ENCODE assay signal across 30 cellular contexts in the genomic region with DNA sequence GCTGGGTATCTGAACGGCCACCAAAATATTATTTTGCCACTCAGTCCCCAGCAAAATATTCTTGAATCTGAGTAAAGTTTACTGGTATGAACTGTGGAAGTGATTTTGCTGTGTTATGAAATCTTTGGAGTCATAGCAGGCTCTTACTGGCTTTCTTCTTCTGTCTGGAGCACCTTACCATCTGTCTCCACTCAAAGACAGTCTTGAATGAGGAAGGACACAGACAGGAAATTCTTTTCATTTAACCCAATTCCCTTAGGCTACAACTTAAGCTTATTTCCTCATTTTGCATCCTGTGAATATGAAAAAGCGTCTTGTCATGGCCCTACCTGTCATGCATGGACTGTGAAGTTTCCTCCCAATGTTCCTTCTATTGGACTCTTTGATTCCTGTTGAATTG. TPM values are rescaled to one million over a fixed set of nuclear protein-coding genes. Genes with fewer than 3 reads are reported as not detected.
DNase-seq lines count a peak whose midpoint lies in the region; ATAC-seq and TF ChIP-seq lines count a peak whose summit lies in the region.
"Had no signal": no experiment of that assay in that cellular context is flagged by ENCODE, and none has a peak within 500 bp of the region (broad histone marks: within the 10 kb centered on the region; RNA-seq: fewer than 3 reads in every experiment).

No MANE protein-coding gene starts in this region.

- ATAC-seq in naive B cell (ENCODE audit: low read depth in 2 of 2) (peak; percentile 58 to 59), GM19397 (IDR thresholded peaks at IDR 0.05; ENCODE audit: unreplicated experiment) (no peak), HG02870 (IDR thresholded peaks at IDR 0.05; ENCODE audit: unreplicated experiment) (no peak)
- ATAC-seq: esophagus mucosa; left lung; naive thymus-derived CD8-positive, alpha-beta T cell; stimulated activated naive CD8-positive, alpha-beta T cell treated with anti-CD3 and anti-CD28 coated beads, Interleukin-15, Interleukin-2, amounts not matched to agents 100 U/mL and 50 U/mL, for 24 hours had no signal

- H3K27me3 ChIP-seq in DOHH2 (ENCODE audit: control insufficient read depth, low read length) = no peaks in the 10 kb centered on the region
- H3K27me3 ChIP-seq in Karpas-422 (ENCODE audit: low read length) = no peaks in the 10 kb centered on the region
- H3K27me3 ChIP-seq: left lung, Peyer's patch had no signal

- H3K27me3 Mint-ChIP-seq in chondrocyte (ENCODE audit: low read depth) (no peaks in the 10 kb centered on the region), naive B cell (no peaks in the 10 kb centered on the region)

- DNase-seq in Karpas-422 = peak; percentile 65
- DNase-seq in chondrocyte (ENCODE audit: low spot score) = no peak
- DNase-seq in naive B cell = no peak
- DNase-seq in NCI-H524 (lab: John Stamatoyannopoulos, UW) = no peak
- DNase-seq in activated CD4-positive, CD25-positive, alpha-beta regulatory T cell treated with anti-CD3 and anti-CD28 coated beads, Interleukin-2, amount 50 U/mL, for 72 hours = no peak
- DNase-seq: activated CD4-positive, alpha-beta memory T cell treated with anti-CD3 and anti-CD28 coated beads for 36 hours; activated CD4-positive, CD25-positive, alpha-beta regulatory T cell; activated CD8-positive, alpha-beta memory T cell treated with anti-CD3 and anti-CD28 coated beads, Interleukin-2, amount 50 U/mL, for 4 hours; activated naive CD4-positive, alpha-beta T cell treated with anti-CD3 and anti-CD28 coated beads, Interleukin-2, amount 10 ng/mL, durations not matched to agents 7 days and 5 days; amniotic stem cell; CD8-positive, alpha-beta memory T cell; left lung; midbrain; naive thymus-derived CD8-positive, alpha-beta T cell; NCI-H1092; NCI-H1694 treated with DMSO at 0.1 percent for 48 hours; NCI-H2171 treated with DMSO at 0.1 percent for 48 hours; NCI-H510A treated with DMSO at 0.1 percent for 48 hours; NK-92 treated with Interleukin-12 subunit alpha and Interleukin-12 subunit beta, amount 100 ng/mL, for 24 hours; occipital lobe; Peyer's patch; stimulated activated naive CD8-positive, alpha-beta T cell treated with anti-CD3 and anti-CD28 coated beads, Interleukin-15, Interleukin-2, amounts not matched to agents 100 U/mL and 50 U/mL, for 24 hours had no signal

- H3K4me3 ChIP-seq in DOHH2 (ENCODE audit: low read length) (no peak overlapping the region), Karpas-422 (ENCODE audit: low read length) (peak overlapping the region; percentile 8; the same call in 1 of the 2 replicates)
- H3K4me3 ChIP-seq: coronary artery, HAP-1, left lung, Peyer's patch had no signal

- H3K9me2 ChIP-seq in DOHH2 (replicated peaks; ENCODE audit: control insufficient read depth, low read length) (no peaks in the 10 kb centered on the region), Karpas-422 (replicated peaks; ENCODE audit: insufficient read depth, low read length) (no peaks in the 10 kb centered on the region)

- H3K4me2 ChIP-seq in DOHH2 (ENCODE audit: low read length) (peak overlapping the region; percentile 18), Karpas-422 (ENCODE audit: low read depth, low read length, poor library complexity, severe bottlenecking) (peak overlapping the region; percentile 46)

- H3K4me1 ChIP-seq in DOHH2 (ENCODE audit: control insufficient read depth, low read length) (peaks cover 25% of the 10 kb centered on the region), Karpas-422 (ENCODE audit: low read length) (peaks cover 99% of the 10 kb centered on the region)
- H3K4me1 ChIP-seq: HAP-1, left lung, Peyer's patch had no signal

- H3K9me3 Mint-ChIP-seq in chondrocyte (ENCODE audit: low read depth) (no peaks in the 10 kb centered on the region), naive B cell (peaks cover 0 to 1% (median 0%) of the 10 kb centered on the region in 7 donors)
- H3K9me3 Mint-ChIP-seq: activated CD4-positive, alpha-beta memory T cell treated with anti-CD3 and anti-CD28 coated beads for 36 hours; activated naive CD4-positive, alpha-beta T cell treated with anti-CD3 and anti-CD28 coated beads, Interleukin-2, amount 10 ng/mL, durations not matched to agents 7 days and 5 days; CD8-positive, alpha-beta memory T cell had no signal

- H3K27ac Mint-ChIP-seq in chondrocyte (ENCODE audit: unreplicated experiment) = peak overlapping the region; percentile 42
- H3K27ac Mint-ChIP-seq in naive B cell = no peak overlapping the region
- H3K27ac Mint-ChIP-seq: activated CD4-positive, alpha-beta memory T cell treated with anti-CD3 and anti-CD28 coated beads for 36 hours; activated naive CD4-positive, alpha-beta T cell treated with anti-CD3 and anti-CD28 coated beads, Interleukin-2, amount 10 ng/mL, durations not matched to agents 7 days and 5 days; naive thymus-derived CD8-positive, alpha-beta T cell had no signal

- no peak overlapping the region for H3K27ac ChIP-seq in DOHH2 (ENCODE audit: low read depth, low read length)
- peak overlapping the region; percentile 80 for H3K27ac ChIP-seq in Karpas-422 (ENCODE audit: low read length)
- H3K27ac ChIP-seq: coronary artery, left lung, Peyer's patch had no signal

- no peak overlapping the region for H3K4me3 Mint-ChIP-seq in chondrocyte (ENCODE audit: unreplicated experiment)
- H3K4me3 Mint-ChIP-seq in naive B cell = peak overlapping the region in 1 of 8 donors; percentile 2
- H3K4me3 Mint-ChIP-seq: activated CD4-positive, alpha-beta memory T cell treated with anti-CD3 and anti-CD28 coated beads for 36 hours; activated naive CD4-positive, alpha-beta T cell treated with anti-CD3 and anti-CD28 coated beads, Interleukin-2, amount 10 ng/mL, durations not matched to agents 7 days and 5 days; CD8-positive, alpha-beta memory T cell; naive thymus-derived CD8-positive, alpha-beta T cell had no signal

- no peaks in the 10 kb centered on the region for H3K36me3 ChIP-seq in DOHH2 (ENCODE audit: control insufficient read depth, low read length)
- H3K36me3 ChIP-seq in Karpas-422 (ENCODE audit: insufficient read depth, low read length) = peaks cover 60% of the 10 kb centered on the region
- H3K36me3 ChIP-seq: HAP-1, left lung, Peyer's patch had no signal

- no peaks in the 10 kb centered on the region for H3K79me2 ChIP-seq in DOHH2 (ENCODE audit: control insufficient read depth, low read length)
- H3K79me2 ChIP-seq in Karpas-422 (ENCODE audit: low read length) = peaks cover 100% of the 10 kb centered on the region

- H4K20me1 ChIP-seq in DOHH2 (ENCODE audit: control insufficient read depth, insufficient read depth, low read depth, low read length) (no peaks in the 10 kb centered on the region), Karpas-422 (ENCODE audit: insufficient read depth, low read depth, low read length) (no peaks in the 10 kb centered on the region)

- H2AFZ ChIP-seq in Karpas-422 (ENCODE audit: low read length) = no peak overlapping the region

- H3K36me3 Mint-ChIP-seq in chondrocyte (ENCODE audit: low read depth) (peaks cover 3% of the 10 kb centered on the region), naive B cell (no peaks in the 10 kb centered on the region)
- H3K36me3 Mint-ChIP-seq: activated CD4-positive, alpha-beta memory T cell treated with anti-CD3 and anti-CD28 coated beads for 36 hours; activated naive CD4-positive, alpha-beta T cell treated with anti-CD3 and anti-CD28 coated beads, Interleukin-2, amount 10 ng/mL, durations not matched to agents 7 days and 5 days; CD8-positive, alpha-beta memory T cell; naive thymus-derived CD8-positive, alpha-beta T cell had no signal

- peaks cover 25% of the 10 kb centered on the region for H3K4me1 Mint-ChIP-seq in chondrocyte (ENCODE audit: low read depth)
- H3K4me1 Mint-ChIP-seq in naive B cell = peaks cover 12 to 23% (median 15%) of the 10 kb centered on the region in 3 donors
- H3K4me1 Mint-ChIP-seq: activated naive CD4-positive, alpha-beta T cell treated with anti-CD3 and anti-CD28 coated beads, Interleukin-2, amount 10 ng/mL, durations not matched to agents 7 days and 5 days; CD8-positive, alpha-beta memory T cell had no signal

- H3F3A ChIP-seq in DOHH2 (ENCODE audit: control insufficient read depth, insufficient read depth) = no peaks in the 10 kb centered on the region

- peak overlapping the region; percentile 6; the same call in 1 of the 2 replicates for H3K9ac ChIP-seq in Karpas-422 (ENCODE audit: low read length)

- no peaks in the 10 kb centered on the region for H3K9me3 ChIP-seq in DOHH2 (ENCODE audit: control insufficient read depth, insufficient read depth, low read length)
- no peaks in the 10 kb centered on the region for H3K9me3 ChIP-seq in Karpas-422 (ENCODE audit: low read length)
- H3K9me3 ChIP-seq: HAP-1, left lung, Peyer's patch had no signal

- TF ChIP-seq CTCF in DOHH2 (IDR thresholded peaks at IDR 0.05; ENCODE audit: low read depth, low read length, poor library complexity, severe bottlenecking) (no peak), chondrocyte (IDR thresholded peaks at IDR 0.05) (no peak)

RNA-seq across cellular contexts. Expression of gene FNDC1, which starts 24.7 kb away (rescaled TPM):
- 73.2 and 90.0 TPM in 2 replicates for total RNA-seq in Karpas-422 (2014; rRNA removed; shearing (Covaris generic); ENCODE audit: low replicate concordance)
- 10.5 to 13.8 TPM (median 12.8 TPM) in 3 replicates for total RNA-seq in chondrocyte
- polyA plus RNA-seq in naive B cell (ENCODE audit: low read depth in 6 of 6) = not detected
- total RNA-seq: activated CD4-positive, alpha-beta memory T cell treated with anti-CD3 and anti-CD28 coated beads for 36 hours; G401; naive thymus-derived CD8-positive, alpha-beta T cell; pulmonary artery endothelial cell had no signal
- polyA plus RNA-seq: CD8-positive, alpha-beta memory T cell; naive thymus-derived CD8-positive, alpha-beta T cell had no signal

Comparison
In these comparisons a context has a peak if more than half of its experiments do, and no peak if none do; other contexts are left out.
1. ATAC-seq: peak in naive B cell (2 of 2); none in GM19397 (single experiment) and HG02870 (single experiment).